ENCODE assay signal across 19 cellular contexts in the genomic region with DNA sequence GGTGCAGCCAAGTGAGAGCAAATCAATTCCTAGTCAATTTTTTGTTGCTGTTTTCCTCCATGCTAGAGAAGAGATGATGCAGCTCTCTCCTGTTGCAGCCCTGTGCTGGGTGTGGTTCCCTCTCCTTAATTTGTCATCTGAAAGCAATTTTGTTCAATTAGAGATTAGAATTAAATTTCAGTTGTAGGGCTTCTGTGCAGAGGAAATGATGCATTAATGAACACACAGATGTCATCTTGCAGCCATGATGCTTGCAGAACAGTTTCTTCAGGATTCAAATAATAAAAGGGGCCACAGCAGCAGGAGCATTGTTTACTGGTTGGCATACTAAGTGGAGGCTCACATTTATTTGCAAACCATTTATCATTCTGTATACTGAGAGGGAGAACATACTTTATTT.
DNase-seq lines count a peak whose midpoint lies in the region.
"Had no signal": no experiment of that assay in that cellular context is flagged by ENCODE, and none has a peak within 500 bp of the region (broad histone marks: within the 10 kb centered on the region; RNA-seq: fewer than 3 reads in every experiment).

No MANE protein-coding gene starts in this region.

- peak; percentile 54 for DNase-seq in DMS153 (lab: John Stamatoyannopoulos, UW)
- DNase-seq in DMS153 treated with DMSO at 0.1 percent for 48 hours (lab: John Stamatoyannopoulos, UW; ENCODE audit: unreplicated experiment): no peak
- DNase-seq in NCI-H1694 treated with DMSO at 0.1 percent for 48 hours (lab: John Stamatoyannopoulos, UW): peak; percentile 96
- DNase-seq in NCI-H774 (lab: John Stamatoyannopoulos, UW): peak; percentile 63
- DNase-seq in stromal cell of bone marrow (ENCODE audit: low read depth): peak; percentile 3
- no peak for DNase-seq in SHP77 (lab: John Stamatoyannopoulos, UW)
- DNase-seq in NOMO-1 treated with DMSO at 0.1 percent for 48 hours (lab: John Stamatoyannopoulos, UW; ENCODE audit: unreplicated experiment): no peak
- no peak for DNase-seq in SIG-M5 (lab: John Stamatoyannopoulos, UW)
- DNase-seq: activated CD4-positive, alpha-beta T cell treated with anti-CD3 and anti-CD28 coated beads for 36 hours; effector memory CD4-positive, alpha-beta T cell; GDM1; kidney glomerular epithelial cell; mammary epithelial cell; MM.1S; spleen; stimulated activated CD4-positive, alpha-beta T cell treated with anti-CD3 and anti-CD28 coated beads, Interleukin-4, amount 100 ng/mL, for 4 hours; stomach; SW 1271; trophoblast cell had no signal

Comparison
In these comparisons a context has a peak if more than half of its experiments do, and no peak if none do; other contexts are left out.
1. DNase-seq: peak in DMS153 (single experiment), NCI-H1694 treated with DMSO at 0.1 percent for 48 hours (single experiment), NCI-H774 (single experiment) and stromal cell of bone marrow (single experiment); none in DMS153 treated with DMSO at 0.1 percent for 48 hours (single experiment), SHP77 (0 of 2), NOMO-1 treated with DMSO at 0.1 percent for 48 hours (single experiment) and SIG-M5 (single experiment).